9 cellular contexts compared by ENCODE assay signal in genomic region chr1:236774926-236775325, GRCh38. TPM values are rescaled to one million over a fixed set of nuclear protein-coding genes. Genes with fewer than 3 reads are reported as not detected.
DNase-seq lines count a peak whose midpoint lies in the region; ATAC-seq and TF ChIP-seq lines count a peak whose summit lies in the region.
"Had no signal": no experiment of that assay in that cellular context is flagged by ENCODE, and none has a peak within 500 bp of the region (broad histone marks: within the 10 kb centered on the region; RNA-seq: fewer than 3 reads in every experiment).

No MANE protein-coding gene starts in this region.

- H3K27me3 ChIP-seq in AG04450 (ENCODE audit: control insufficient read depth, insufficient read depth, low read length), result no peaks in the 10 kb centered on the region
- no peaks in the 10 kb centered on the region for H3K27me3 ChIP-seq in adrenal gland

- peaks cover 7% of the 10 kb centered on the region for H3K4me1 Mint-ChIP-seq in nephron progenitor cell

- no peaks in the 10 kb centered on the region for H3K36me3 ChIP-seq in adrenal gland (replicated peaks in 1 of 2)

- 34 to 42% (median 38%) methylated on average over 3 of the region's 3 CpGs for WGBS in adrenal gland, 4 donors

- TF ChIP-seq CTCF in AG04450 (IDR thresholded peaks at IDR 0.05; ENCODE audit: low read depth, low read length) (peak; percentile 30; the same call in 1 of the 2 replicates), adrenal gland (IDR thresholded peaks at IDR 0.05) (peak in 5 of 6 experiments; percentile 7 to 41 (median 18)), nephron progenitor cell (IDR thresholded peaks at IDR 0.05) (no peak)

- intact Hi-C loops in adrenal gland (cut with DNase I), result no loop called here

- TF ChIP-seq POLR2A in adrenal gland (IDR thresholded peaks at IDR 0.05), result no peak

- no peak overlapping the region for H3K27ac ChIP-seq in AG04450 (ENCODE audit: low read depth, low read length)
- H3K27ac ChIP-seq in adrenal gland, result no peak overlapping the region

- H3K36me3 Mint-ChIP-seq in nephron progenitor cell (ENCODE audit: low read depth), result peaks cover 11% of the 10 kb centered on the region

- H3K27ac Mint-ChIP-seq in nephron progenitor cell, result no peak overlapping the region

- H3K9me3 Mint-ChIP-seq in nephron progenitor cell, result peaks cover 36% of the 10 kb centered on the region

- H3K9me3 ChIP-seq in AG04450 (ENCODE audit: control insufficient read depth, insufficient read depth, low read length) (no peaks in the 10 kb centered on the region), adrenal gland (replicated peaks in 1 of 3) (peaks cover 0 to 7% (median 6%) of the 10 kb centered on the region in 3 donors)

- H3K4me1 ChIP-seq in adrenal gland (replicated peaks in 1 of 2), result no peaks in the 10 kb centered on the region

- H3K4me3 Mint-ChIP-seq in nephron progenitor cell, result no peak overlapping the region

- no peak for DNase-seq in AG04450 (ENCODE audit: low read depth, low spot score)
- DNase-seq in HCEC 1CT, result peak; percentile 22
- DNase-seq in adrenal gland, result no peak
- peak; percentile 66 for DNase-seq in iPS-NIHi7 (ENCODE audit: extremely low spot score)
- no peak for DNase-seq in activated effector memory CD4-positive, alpha-beta T cell treated with Interleukin-2 at 50 U/mL for 16 hours
- no peak for DNase-seq in nephron progenitor cell
- no peak for DNase-seq in middle frontal gyrus (ENCODE audit: extremely low spot score, low spot score)
- DNase-seq: GDM1 had no signal

- POLR2A ChIA-PET in AG04450 (lab: Yijun Ruan, JAX), result no interaction called here

- peaks cover 9% of the 10 kb centered on the region for H3K27me3 Mint-ChIP-seq in nephron progenitor cell (ENCODE audit: low read depth, poor library complexity)

- CTCF ChIA-PET in AG04450 (lab: Charles Lee), result no interaction called here

- no peak for ATAC-seq in HG03025 (IDR thresholded peaks at IDR 0.05; ENCODE audit: low FRiP score, unreplicated experiment)

- H3K4me3 ChIP-seq in AG04450 (ENCODE audit: low read depth, low read length), result no peak overlapping the region
- no peak overlapping the region for H3K4me3 ChIP-seq in adrenal gland

RNA-seq across cellular contexts. Expression of gene MTR, which starts 20.2 kb away (rescaled TPM):
- polyA plus RNA-seq in AG04450 (2011; rRNA removed) (11.0 and 13.0 TPM in 2 replicates), adrenal gland (10 to 100 TPM in 1 of 3 donors, 1 to 10 TPM in 2; 7.8 to 11.8 (median 9.3) TPM)
- polyA minus RNA-seq in AG04450 (2011; rRNA and poly(A)+ RNA removed), result 18.3 and 26.6 TPM in 2 replicates
- 10 to 100 TPM; 17.2 to 41.9 (median 27.9) TPM for total RNA-seq in adrenal gland

Comparison
In these comparisons a context has a peak if more than half of its experiments do, and no peak if none do; other contexts are left out.
1. DNase-seq: peak in HCEC 1CT (single experiment) and iPS-NIHi7 (single experiment); none in AG04450 (single experiment), adrenal gland (0 of 7), activated effector memory CD4-positive, alpha-beta T cell treated with Interleukin-2 at 50 U/mL for 16 hours (single experiment), nephron progenitor cell (single experiment) and middle frontal gyrus (single experiment).